11 cellular contexts compared by ENCODE assay signal in the genomic region with DNA sequence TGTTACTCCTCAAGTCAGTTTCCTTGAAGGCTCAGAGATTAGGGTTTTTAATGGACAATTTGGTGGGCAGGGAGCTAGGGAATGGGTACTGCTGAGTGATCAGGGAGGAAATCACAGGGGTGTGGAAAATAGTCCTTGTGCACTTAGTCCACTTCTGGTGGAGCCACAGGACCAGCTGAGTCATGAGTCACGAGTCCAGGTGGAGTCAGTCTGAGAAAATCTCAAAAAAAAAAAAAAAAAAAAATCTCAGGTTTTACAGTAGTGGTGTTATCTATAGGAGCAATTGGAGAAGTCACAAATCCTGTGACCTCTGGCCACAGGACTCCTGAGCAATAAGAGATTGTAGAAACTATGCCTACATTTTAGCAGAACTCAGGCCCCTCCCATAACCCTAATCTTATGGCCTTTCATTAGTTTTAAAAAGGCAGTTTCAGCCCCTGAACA. TPM values are rescaled to one million over a fixed set of nuclear protein-coding genes. Genes with fewer than 3 reads are reported as not detected.
DNase-seq lines count a peak whose midpoint lies in the region; ATAC-seq and TF ChIP-seq lines count a peak whose summit lies in the region.
"Had no signal": no experiment of that assay in that cellular context is flagged by ENCODE, and none has a peak within 500 bp of the region (broad histone marks: within the 10 kb centered on the region; RNA-seq: fewer than 3 reads in every experiment).

No MANE protein-coding gene starts in this region.

- TF ChIP-seq CTCF in type B pancreatic cell (conservative IDR thresholded peaks at IDR 0.05), result no peak

- H3K27ac Mint-ChIP-seq in type B pancreatic cell, result peak overlapping the region; percentile 35

- H3K4me1 Mint-ChIP-seq in type B pancreatic cell (ENCODE audit: unreplicated experiment), result no peaks in the 10 kb centered on the region

- ATAC-seq in HG02610 (IDR thresholded peaks at IDR 0.05; ENCODE audit: unreplicated experiment) (peak; percentile 44), GM21526 (IDR thresholded peaks at IDR 0.05; ENCODE audit: low FRiP score, unreplicated experiment) (no peak), GM21528 (IDR thresholded peaks at IDR 0.05; ENCODE audit: low FRiP score, unreplicated experiment) (no peak)

- H3K36me3 Mint-ChIP-seq in type B pancreatic cell, result peaks cover 9% of the 10 kb centered on the region

- DNase-seq in SK-MEL-5 (ENCODE audit: low read depth, low spot score) (peak; percentile 47), glomerular visceral epithelial cell (ENCODE audit: extremely low spot score) (peak; percentile 58), type B pancreatic cell (ENCODE audit: extremely low spot score, unreplicated experiment) (no peak), NCI-H446 treated with DMSO at 0.1 percent for 48 hours (lab: John Stamatoyannopoulos, UW) (no peak)
- no peak for DNase-seq in effector CD4-positive, alpha-beta T cell
- DNase-seq: activated naive CD4-positive, alpha-beta T cell treated with anti-CD3 and anti-CD28 coated beads, Interleukin-2, amount 50 U/mL, for 16 hours; cortex of kidney; NCI-H2171 treated with DMSO at 0.1 percent for 48 hours had no signal

- H3K9me3 Mint-ChIP-seq in type B pancreatic cell, result peaks cover 5% of the 10 kb centered on the region

- H3K27me3 Mint-ChIP-seq in type B pancreatic cell, result no peaks in the 10 kb centered on the region

- in situ Hi-C loops in SK-MEL-5 (cut with HindIII; ENCODE audit: low pct_unique_long_range_greater_than_20kb, low sequenced_read_pairs), result no loop called here

- no peak overlapping the region for H3K4me3 Mint-ChIP-seq in type B pancreatic cell

RNA-seq across cellular contexts. Expression of a gene that starts 28.2 kb away (rescaled TPM):
- 15.4 and 18.2 TPM in 2 replicates for total RNA-seq in SK-MEL-5 (2014; rRNA removed; shearing (Covaris generic))
- 9.2 and 9.8 TPM in 2 replicates for polyA plus RNA-seq in SK-MEL-5 (2015; cell fraction: cytosol; rRNA removed)
- 13.6 and 15.5 TPM in 2 replicates for polyA plus RNA-seq in SK-MEL-5 (2015; cell fraction: nucleus; rRNA removed)
- total RNA-seq in type B pancreatic cell (ENCODE audit: low replicate concordance), result 5.5 and 9.6 TPM in 2 replicates

Comparison
In these comparisons a context has a peak if more than half of its experiments do, and no peak if none do; other contexts are left out.
1. DNase-seq: peak in SK-MEL-5 (single experiment) and glomerular visceral epithelial cell (single experiment); none in type B pancreatic cell (single experiment), NCI-H446 treated with DMSO at 0.1 percent for 48 hours (single experiment) and effector CD4-positive, alpha-beta T cell (single experiment).